In the genomic region with DNA sequence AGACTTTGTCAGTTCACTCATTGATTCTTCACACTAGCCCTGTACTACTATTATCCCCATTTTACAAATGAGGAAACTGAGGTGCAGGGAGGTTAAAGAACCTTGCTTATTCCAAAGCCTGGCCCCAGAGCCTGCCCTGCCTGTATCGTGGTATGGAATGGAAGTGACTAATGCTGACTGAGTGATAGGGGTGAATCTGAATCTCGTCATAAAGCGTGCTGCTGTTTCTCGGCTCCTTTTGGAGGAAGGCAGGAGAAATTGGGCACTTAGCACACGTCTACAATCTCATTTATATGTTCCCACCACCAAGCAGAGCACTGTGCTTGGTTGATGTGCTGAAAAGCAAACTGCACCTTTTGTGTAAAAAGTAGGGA, we compare ENCODE assay signal across 1 cellular context.
A peak's percentile ranks its signal among the peaks of the same experiment; 100 is the strongest.
TF ChIP-seq lines count a peak whose summit lies in the region.

No MANE protein-coding gene starts in this region.

TF ChIP-seq in HepG2, 621 proteins besides CTCF, POLR2A, EP300 and RAD21:
- 0 out of 2 replicates have a peak, but pooled peaks have one; percentile 22 for TF ChIP-seq ZNF629 (CRISPR knock-in tag; conservative IDR thresholded peaks at IDR 0.05)
- no peak for TF ChIP-seq ZSCAN12 (CRISPR knock-in tag; IDR thresholded peaks at IDR 0.05)
